9 cellular contexts compared by ENCODE assay signal in the genomic region with DNA sequence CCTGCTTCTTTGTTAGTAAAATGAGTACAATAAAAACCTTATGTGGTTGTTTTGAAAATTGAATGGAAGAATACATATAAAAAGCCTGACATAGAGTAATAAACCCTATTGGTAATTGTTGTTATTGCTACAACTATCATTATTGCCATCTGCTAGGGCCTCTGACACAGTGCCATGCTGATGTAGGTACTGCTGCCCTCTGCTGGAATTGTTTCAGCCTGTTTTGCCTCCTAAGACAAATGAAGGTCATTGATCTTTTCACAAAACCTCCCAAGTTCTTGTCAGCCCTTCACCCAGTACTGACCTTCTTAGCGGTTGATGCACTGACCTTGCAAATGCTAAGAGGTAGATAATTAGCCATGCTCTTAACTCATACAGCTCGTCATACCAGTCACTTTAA.
DNase-seq lines count a peak whose midpoint lies in the region; ATAC-seq, FAIRE-seq and TF ChIP-seq lines count a peak whose summit lies in the region.
"Had no signal": no experiment of that assay in that cellular context is flagged by ENCODE, and none has a peak within 500 bp of the region (broad histone marks: within the 10 kb centered on the region; RNA-seq: fewer than 3 reads in every experiment).

No MANE protein-coding gene starts in this region.

- no peak overlapping the region for H3K9ac ChIP-seq in kidney (ENCODE audit: low read length in 2 of 2)
- H3K9ac ChIP-seq: parathyroid adenoma had no signal

- H3K4me3 Mint-ChIP-seq in activated CD8-positive, alpha-beta T cell treated with anti-CD3 and anti-CD28 coated beads for 36 hours = no peak overlapping the region
- no peak overlapping the region for H3K4me3 Mint-ChIP-seq in activated CD8-positive, alpha-beta T cell treated with anti-CD3 and anti-CD28 coated beads, Interleukin-2, amount 10 ng/mL, durations not matched to agents 7 days and 5 days

- no peak overlapping the region for H3K4me3 ChIP-seq in kidney (ENCODE audit: low read length in 2 of 2)

- in situ Hi-C loops in SK-MEL-5 (cut with HindIII; ENCODE audit: low pct_unique_long_range_greater_than_20kb, low sequenced_read_pairs) = no loop called here

- H3K27ac Mint-ChIP-seq in activated CD8-positive, alpha-beta T cell treated with anti-CD3 and anti-CD28 coated beads for 36 hours = no peak overlapping the region
- H3K27ac Mint-ChIP-seq in activated CD8-positive, alpha-beta T cell treated with anti-CD3 and anti-CD28 coated beads, Interleukin-2, amount 10 ng/mL, durations not matched to agents 7 days and 5 days = no peak overlapping the region

- H3K9me3 Mint-ChIP-seq in activated CD8-positive, alpha-beta T cell treated with anti-CD3 and anti-CD28 coated beads for 36 hours = no peaks in the 10 kb centered on the region
- no peaks in the 10 kb centered on the region for H3K9me3 Mint-ChIP-seq in activated CD8-positive, alpha-beta T cell treated with anti-CD3 and anti-CD28 coated beads, Interleukin-2, amount 10 ng/mL, durations not matched to agents 7 days and 5 days (ENCODE audit: insufficient read depth)

- H3K4me1 Mint-ChIP-seq in activated CD8-positive, alpha-beta T cell treated with anti-CD3 and anti-CD28 coated beads for 36 hours (ENCODE audit: low read depth) = no peaks in the 10 kb centered on the region
- no peaks in the 10 kb centered on the region for H3K4me1 Mint-ChIP-seq in activated CD8-positive, alpha-beta T cell treated with anti-CD3 and anti-CD28 coated beads, Interleukin-2, amount 10 ng/mL, durations not matched to agents 7 days and 5 days (ENCODE audit: low read depth)

- no peak for ATAC-seq in activated CD8-positive, alpha-beta T cell treated with anti-CD3 and anti-CD28 coated beads for 36 hours
- no peak for ATAC-seq in activated CD8-positive, alpha-beta T cell treated with anti-CD3 and anti-CD28 coated beads, Interleukin-2, amount 10 ng/mL, durations not matched to agents 7 days and 5 days
- ATAC-seq in HG03060 (IDR thresholded peaks at IDR 0.05; ENCODE audit: low read depth, unreplicated experiment) = peak; percentile 51
- ATAC-seq in HG03139 (IDR thresholded peaks at IDR 0.05; ENCODE audit: unreplicated experiment) = no peak

- H3K36me3 Mint-ChIP-seq in activated CD8-positive, alpha-beta T cell treated with anti-CD3 and anti-CD28 coated beads for 36 hours (ENCODE audit: low read depth) = no peaks in the 10 kb centered on the region
- no peaks in the 10 kb centered on the region for H3K36me3 Mint-ChIP-seq in activated CD8-positive, alpha-beta T cell treated with anti-CD3 and anti-CD28 coated beads, Interleukin-2, amount 10 ng/mL, durations not matched to agents 7 days and 5 days (ENCODE audit: low read depth)

- no peak overlapping the region for H3K27ac ChIP-seq in kidney (ENCODE audit: low read depth in 2 of 2, low read length in 2 of 2)
- H3K27ac ChIP-seq: parathyroid adenoma had no signal

- H3K27me3 Mint-ChIP-seq in activated CD8-positive, alpha-beta T cell treated with anti-CD3 and anti-CD28 coated beads for 36 hours = no peaks in the 10 kb centered on the region
- H3K27me3 Mint-ChIP-seq in activated CD8-positive, alpha-beta T cell treated with anti-CD3 and anti-CD28 coated beads, Interleukin-2, amount 10 ng/mL, durations not matched to agents 7 days and 5 days (ENCODE audit: low read depth) = no peaks in the 10 kb centered on the region

- POLR2A ChIA-PET in activated CD8-positive, alpha-beta T cell treated with anti-CD3 and anti-CD28 coated beads for 36 hours (lab: Charles Lee) = no interaction called here
- POLR2A ChIA-PET in activated CD8-positive, alpha-beta T cell treated with anti-CD3 and anti-CD28 coated beads, Interleukin-2, amount 10 ng/mL, durations not matched to agents 7 days and 5 days (lab: Charles Lee) = no interaction called here

- no peaks in the 10 kb centered on the region for H3K9me3 ChIP-seq in kidney (ENCODE audit: control insufficient read depth in 1 of 2, low read length in 2 of 2)

- intact Hi-C loops in activated CD8-positive, alpha-beta T cell treated with anti-CD3 and anti-CD28 coated beads for 36 hours (cut with micrococcal nuclease) = loop anchor here (10.0 kb wide), 1 partner anchor 234 kb away; no protein-coding TSS in a partner anchor
- intact Hi-C loops in kidney (cut with DNase I) = no loop called here

- no peaks in the 10 kb centered on the region for H3K36me3 ChIP-seq in kidney (ENCODE audit: control insufficient read depth in 1 of 2, insufficient read depth in 2 of 2, low read length in 2 of 2)

- no peaks in the 10 kb centered on the region for H3K4me1 ChIP-seq in kidney (ENCODE audit: control insufficient read depth in 1 of 2, insufficient read depth in 1 of 2, low read depth in 1 of 2, low read length in 2 of 2)
- H3K4me1 ChIP-seq: parathyroid adenoma had no signal

- TF ChIP-seq CTCF in activated CD8-positive, alpha-beta T cell treated with anti-CD3 and anti-CD28 coated beads for 36 hours (IDR thresholded peaks at IDR 0.05) = peak; percentile 20
- TF ChIP-seq CTCF in kidney (IDR thresholded peaks at IDR 0.05; ENCODE audit: borderline replicate concordance, extremely low read depth, insufficient read depth) = peak; percentile 14

- FAIRE-seq in kidney (lab: Jason Lieb, UNC) = no peak

- DNase-seq in activated CD8-positive, alpha-beta T cell treated with anti-CD3 and anti-CD28 coated beads for 36 hours = peak; percentile 40
- no peak for DNase-seq in activated CD8-positive, alpha-beta T cell treated with anti-CD3 and anti-CD28 coated beads, Interleukin-2, amount 10 ng/mL, durations not matched to agents 7 days and 5 days
- DNase-seq in SK-MEL-5 (ENCODE audit: low read depth, low spot score) (peak; percentile 69), kidney (no peak), foreskin melanocyte (no peak)
- DNase-seq in activated CD8-positive, alpha-beta memory T cell treated with anti-CD3 and anti-CD28 coated beads, Interleukin-2, amount 50 U/mL, for 48 hours = no peak

- CTCF ChIA-PET in activated CD8-positive, alpha-beta T cell treated with anti-CD3 and anti-CD28 coated beads for 36 hours (lab: Charles Lee) = interaction anchor here (0.6 kb wide), 1 partner anchor 119 kb away, joined by 4 read pairs; no protein-coding TSS in a partner anchor
- CTCF ChIA-PET in activated CD8-positive, alpha-beta T cell treated with anti-CD3 and anti-CD28 coated beads, Interleukin-2, amount 10 ng/mL, durations not matched to agents 7 days and 5 days (lab: Charles Lee) = no interaction called here

Comparison
In these comparisons a context has a peak if more than half of its experiments do, and no peak if none do; other contexts are left out.
1. DNase-seq: peak in activated CD8-positive, alpha-beta T cell treated with anti-CD3 and anti-CD28 coated beads for 36 hours (single experiment) and SK-MEL-5 (single experiment); none in activated CD8-positive, alpha-beta T cell treated with anti-CD3 and anti-CD28 coated beads, Interleukin-2, amount 10 ng/mL, durations not matched to agents 7 days and 5 days (single experiment), kidney (single experiment), activated CD8-positive, alpha-beta memory T cell treated with anti-CD3 and anti-CD28 coated beads, Interleukin-2, amount 50 U/mL, for 48 hours (single experiment) and foreskin melanocyte (single experiment).